In genomic region chr17:49687878-49688491, GRCh38 we compare ENCODE assay signal across 7 cellular contexts. TPM values are rescaled to one million over a fixed set of nuclear protein-coding genes. Genes with fewer than 3 reads are reported as not detected.
DNase-seq lines count a peak whose midpoint lies in the region; ATAC-seq and TF ChIP-seq lines count a peak whose summit lies in the region.

No MANE protein-coding gene starts in this region.

- H2AK9ac ChIP-seq in IMR-90 (replicated peaks; ENCODE audit: low read depth, low read length, poor library complexity) = peak overlapping the region; percentile 79

- in situ Hi-C loops in IMR-90 (cut with MboI; ENCODE audit: low sequenced_read_pairs) = no loop called here

- peaks cover 6% of the 10 kb centered on the region; the same call in 1 of the 2 replicates for H3K27me3 ChIP-seq in IMR-90 (ENCODE audit: control insufficient read depth, insufficient read depth, low read length)

- H2AFZ ChIP-seq in IMR-90 (replicated peaks; ENCODE audit: low read length, poor library complexity) = peak overlapping the region; percentile 90

- H4K91ac ChIP-seq in IMR-90 (ENCODE audit: insufficient read depth, low read depth, low read length) = peak overlapping the region; percentile 70

- H3K9me1 ChIP-seq in IMR-90 (ENCODE audit: insufficient read depth, low read length) = peaks cover 8% of the 10 kb centered on the region

- H3K4me2 ChIP-seq in IMR-90 (ENCODE audit: low read depth, low read length) = no peak overlapping the region

- no peak overlapping the region for H3K18ac ChIP-seq in IMR-90 (ENCODE audit: low read depth, low read length)

- no peaks in the 10 kb centered on the region for H3K79me1 ChIP-seq in IMR-90 (ENCODE audit: low read depth in 1 of 2, low read length in 2 of 2)

- H2BK20ac ChIP-seq in IMR-90 (ENCODE audit: low read depth, low read length) = peak overlapping the region; percentile 18

- no peaks in the 10 kb centered on the region for H4K20me1 ChIP-seq in IMR-90 (ENCODE audit: insufficient read depth, low read length)

- TF ChIP-seq CTCF in IMR-90 (conservative IDR thresholded peaks at IDR 0.05; ENCODE audit: low read depth, low read length) = no peak

- no peak overlapping the region for H3K4me3 Mint-ChIP-seq in stimulated activated memory B cell treated with anti-CD40 and anti-IgM and Interleukin-4, amounts not matched to agents 10 μg/mL and 1 μg/mL and 100 μg/mL, for 72 hours

- DNase-seq in IMR-90 (peak; percentile 61), UCSD-AML1 (lab: John Stamatoyannopoulos, UW; ENCODE audit: unreplicated experiment) (peak; percentile 35), left ventricle myocardium superior (no peak), amniotic stem cell (lab: John Stamatoyannopoulos, UW) (no peak), SHP77 (lab: John Stamatoyannopoulos, UW) (no peak)
- DNase-seq in NK-92 treated with Interleukin-12 subunit alpha and Interleukin-12 subunit beta, amount 100 ng/mL, for 24 hours (lab: John Stamatoyannopoulos, UW) = no peak

- H3K4ac ChIP-seq in IMR-90 (ENCODE audit: low read depth, low read length) = peak overlapping the region; percentile 57

- 63% methylated on average over 5 of the region's 10 CpGs; no CpG with 5 or more reads in 1 of the 2 experiments for WGBS in IMR-90 (ENCODE audit: extremely low coverage in 2 of 2, insufficient read length in 1 of 2), 2 experiments

- H2BK5ac ChIP-seq in IMR-90 (ENCODE audit: low read depth, low read length, poor library complexity, severe bottlenecking) = peak overlapping the region; percentile 58

- 0 out of 2 replicates have a peak overlapping the region, but pooled peaks have one; percentile 60 for H2AK5ac ChIP-seq in IMR-90 (ENCODE audit: low read depth, low read length)

- no peaks in the 10 kb centered on the region for H3K36me3 ChIP-seq in IMR-90 (ENCODE audit: control insufficient read depth, insufficient read depth, low read length)

- CTCF ChIA-PET in IMR-90 (lab: Yijun Ruan, JAX) = interaction anchor here (1.5 kb wide), 1 partner anchor 118 kb away, joined by 4 read pairs; no protein-coding TSS in a partner anchor

- no peak overlapping the region for H3K56ac ChIP-seq in IMR-90 (ENCODE audit: extremely low read depth, insufficient read depth, low read length)

- POLR2A ChIA-PET in IMR-90 (lab: Charles Lee; ENCODE audit: unreplicated experiment) = no interaction called here

- peak overlapping the region; percentile 71 for H3K14ac ChIP-seq in IMR-90 (replicated peaks; ENCODE audit: low read depth, low read length)

- H3K4me3 ChIP-seq in IMR-90 (ENCODE audit: insufficient read depth, low read depth, low read length) = no peak overlapping the region

- H3K9me3 ChIP-seq in IMR-90 (ENCODE audit: control insufficient read depth, insufficient read depth, low read length) = no peaks in the 10 kb centered on the region

- no peak for TF ChIP-seq RAD21 in IMR-90 (IDR thresholded peaks at IDR 0.05; ENCODE audit: low read length)

- peak overlapping the region; percentile 51 to 99 for H4K8ac ChIP-seq in IMR-90 (ENCODE audit: low read depth in 2 of 2, low read length in 2 of 2)

- H3K27ac ChIP-seq in IMR-90 (ENCODE audit: insufficient read depth, low read length) = peak overlapping the region; percentile 14; the same call in 1 of the 2 replicates

- BruUV-seq in IMR-90 (replicated peaks; lab: Mats Ljungman, UMichigan) = no TSS peak

- H3K4me1 Mint-ChIP-seq in stimulated activated memory B cell treated with anti-CD40 and anti-IgM and Interleukin-4, amounts not matched to agents 10 μg/mL and 1 μg/mL and 100 μg/mL, for 72 hours = peaks cover 8% of the 10 kb centered on the region

- no peaks in the 10 kb centered on the region for H3K36me3 Mint-ChIP-seq in stimulated activated memory B cell treated with anti-CD40 and anti-IgM and Interleukin-4, amounts not matched to agents 10 μg/mL and 1 μg/mL and 100 μg/mL, for 72 hours

- peak overlapping the region; percentile 45; the same call in 1 of the 3 replicates for H2BK15ac ChIP-seq in IMR-90 (ENCODE audit: low read depth, low read length)

- H3K23ac ChIP-seq in IMR-90 (ENCODE audit: low read depth, low read length) = peak overlapping the region; percentile 13; the same call in 1 of the 2 replicates

- no peak for TF ChIP-seq POLR2A in IMR-90 (IDR thresholded peaks at IDR 0.05; ENCODE audit: low read depth, low read length)

- peak overlapping the region; percentile 70 for H2BK120ac ChIP-seq in IMR-90 (ENCODE audit: low read depth, low read length)

- dilution Hi-C loops in IMR-90 (cut with HindIII; ENCODE audit: low sequenced_read_pairs, unreplicated experiment) = no loop called here

- H3K9ac ChIP-seq in IMR-90 (ENCODE audit: low read depth, low read length) = no peak overlapping the region

- no peaks in the 10 kb centered on the region for H3K9me3 Mint-ChIP-seq in stimulated activated memory B cell treated with anti-CD40 and anti-IgM and Interleukin-4, amounts not matched to agents 10 μg/mL and 1 μg/mL and 100 μg/mL, for 72 hours

- peaks cover 2% of the 10 kb centered on the region; the same call in 1 of the 2 replicates for H3K4me1 ChIP-seq in IMR-90 (ENCODE audit: control insufficient read depth, insufficient read depth, low read length)

- H4K5ac ChIP-seq in IMR-90 (ENCODE audit: low read depth, low read length) = peak overlapping the region; percentile 19

- H3K27me3 Mint-ChIP-seq in stimulated activated memory B cell treated with anti-CD40 and anti-IgM and Interleukin-4, amounts not matched to agents 10 μg/mL and 1 μg/mL and 100 μg/mL, for 72 hours = peaks cover 9% of the 10 kb centered on the region

- peak; percentile 63; the same call in 1 of the 2 replicates for ATAC-seq in IMR-90 (ENCODE audit: low read depth)
- ATAC-seq in left ventricle myocardium superior = peak; percentile 6
- ATAC-seq in stimulated activated memory B cell treated with anti-CD40 and anti-IgM and Interleukin-4, amounts not matched to agents 10 μg/mL and 1 μg/mL and 100 μg/mL, for 72 hours = no peak

- intact Hi-C loops in IMR-90 (cut with micrococcal nuclease) = no loop called here
- intact Hi-C loops in left ventricle myocardium superior (cut with micrococcal nuclease) = no loop called here

- H3K27ac Mint-ChIP-seq in stimulated activated memory B cell treated with anti-CD40 and anti-IgM and Interleukin-4, amounts not matched to agents 10 μg/mL and 1 μg/mL and 100 μg/mL, for 72 hours = peak overlapping the region; percentile 81

TF ChIP-seq in IMR-90, 13 proteins besides CTCF, POLR2A, EP300 and RAD21:
- TF ChIP-seq SMC3 (IDR thresholded peaks at IDR 0.05; ENCODE audit: low read depth, low read length) (no peak), MAZ (IDR thresholded peaks at IDR 0.05; ENCODE audit: borderline replicate concordance, low read depth, low read length) (no peak), NFE2L2 (IDR thresholded peaks at IDR 0.05; ENCODE audit: low read depth, low read length) (no peak), ELK1 (IDR thresholded peaks at IDR 0.05; ENCODE audit: borderline replicate concordance, low read depth, low read length) (no peak), RCOR1 (IDR thresholded peaks at IDR 0.05; ENCODE audit: insufficient replicate concordance, low read length) (no peak), MXI1 (IDR thresholded peaks at IDR 0.05; ENCODE audit: borderline replicate concordance, low read depth, low read length) (no peak), USF2 (IDR thresholded peaks at IDR 0.05; ENCODE audit: low read depth, low read length) (no peak), MAFK (IDR thresholded peaks at IDR 0.05; ENCODE audit: low read depth, low read length) (no peak), CEBPB (IDR thresholded peaks at IDR 0.05; ENCODE audit: low read depth, low read length) (0 out of 2 replicates have a peak, but pooled peaks have one; percentile 17)

RNA-seq across cellular contexts. Expression of gene SPOP, which starts 10.1 kb away (rescaled TPM):
- 47.5 and 56.9 TPM in 2 replicates for total RNA-seq in IMR-90 (2012; rRNA removed)
- polyA plus RNA-seq in IMR-90 (2012; rRNA removed) = 24.9 and 32.0 TPM in 2 replicates
- polyA plus RNA-seq in IMR-90 (2012; cell fraction: cytosol; rRNA removed) = 16.5 and 26.0 TPM in 2 replicates
- 30.3 and 35.4 TPM in 2 replicates for polyA plus RNA-seq in IMR-90 (2012; cell fraction: nucleus; rRNA removed; ENCODE audit: low replicate concordance)
- total RNA-seq in left ventricle myocardium superior = 77.8 TPM

RNA-seq across cellular contexts. Expression of gene SLC35B1, which starts 19.8 kb away (rescaled TPM):
- total RNA-seq in IMR-90 (2012; rRNA removed) (66.9 and 86.2 TPM in 2 replicates), left ventricle myocardium superior (61.5 TPM)
- polyA plus RNA-seq in IMR-90 (2012; rRNA removed) = 65.5 and 66.4 TPM in 2 replicates
- 39.6 and 67.3 TPM in 2 replicates for polyA plus RNA-seq in IMR-90 (2012; cell fraction: cytosol; rRNA removed)
- 24.1 and 65.4 TPM in 2 replicates for polyA plus RNA-seq in IMR-90 (2012; cell fraction: nucleus; rRNA removed; ENCODE audit: low replicate concordance)

Comparison
In these comparisons a context has a peak if more than half of its experiments do, and no peak if none do; other contexts are left out.
1. DNase-seq: peak in IMR-90 (single experiment) and UCSD-AML1 (single experiment); none in left ventricle myocardium superior (single experiment), amniotic stem cell (single experiment), SHP77 (0 of 2) and NK-92 treated with Interleukin-12 subunit alpha and Interleukin-12 subunit beta, amount 100 ng/mL, for 24 hours (single experiment).